21 cellular contexts compared by ENCODE assay signal in genomic region chr13:65293530-65294198, GRCh38.
DNase-seq lines count a peak whose midpoint lies in the region; ATAC-seq and TF ChIP-seq lines count a peak whose summit lies in the region.
"Had no signal": no experiment of that assay in that cellular context is flagged by ENCODE, and none has a peak within 500 bp of the region (broad histone marks: within the 10 kb centered on the region; RNA-seq: fewer than 3 reads in every experiment).

No MANE protein-coding gene starts in this region.

- H3K9ac ChIP-seq in SK-N-SH (no peak overlapping the region), mesendoderm (ENCODE audit: low read length) (no peak overlapping the region), neural cell (ENCODE audit: low read length) (no peak overlapping the region)
- H3K9ac ChIP-seq: BLaER1 had no signal

- H3K18ac ChIP-seq in mesendoderm (ENCODE audit: low read length) = no peak overlapping the region

- 92% methylated on average over 4 of the region's 4 CpGs for WGBS in SK-N-SH (ENCODE audit: low lambda C conversion rate)
- no CpG with 5 or more reads among the region's 4 CpGs for WGBS in mesendoderm (ENCODE audit: extremely low coverage, insufficient coverage, low lambda C conversion rate)

- no peak for TF ChIP-seq RAD21 in SK-N-SH (IDR thresholded peaks at IDR 0.05; ENCODE audit: low read length)
- TF ChIP-seq RAD21 in neural cell (conservative IDR thresholded peaks at IDR 0.05) = no peak

- ATAC-seq in SK-N-SH treated with all-trans-retinoic acid at 6 μM for 48 hours = no peak
- ATAC-seq in GM19395 (IDR thresholded peaks at IDR 0.05; ENCODE audit: unreplicated experiment) = no peak
- ATAC-seq: CD8-positive, alpha-beta T cell; GM12878; GM23338 had no signal

- no peaks in the 10 kb centered on the region for H3K9me3 ChIP-seq in SK-N-SH
- H3K9me3 ChIP-seq in neural cell (ENCODE audit: low read length) = no peaks in the 10 kb centered on the region
- H3K9me3 ChIP-seq: BLaER1, Caco-2, HAP-1 had no signal

- TF ChIP-seq CTCF in SK-N-SH (IDR thresholded peaks at IDR 0.05) (no peak), neural cell (IDR thresholded peaks at IDR 0.05; ENCODE audit: poor library complexity, severe bottlenecking) (no peak)

- no peak overlapping the region for H2AK5ac ChIP-seq in mesendoderm (ENCODE audit: low read length)

- no peaks in the 10 kb centered on the region for H3K79me1 ChIP-seq in mesendoderm (ENCODE audit: low read length)

- H3K23ac ChIP-seq in mesendoderm (ENCODE audit: low read length) = no peak overlapping the region

- H3K56ac ChIP-seq in mesendoderm (ENCODE audit: low read length) = no peak overlapping the region

- H2BK5ac ChIP-seq in mesendoderm (ENCODE audit: low read length) = no peak overlapping the region

- no peak overlapping the region for H3K4me3 ChIP-seq in SK-N-SH (ENCODE audit: low read depth in 2 of 2, low read length in 1 of 2)
- H3K4me3 ChIP-seq in mesendoderm (ENCODE audit: low read length) = no peak overlapping the region
- H3K4me3 ChIP-seq in neural cell (ENCODE audit: low read length) = no peak overlapping the region
- H3K4me3 ChIP-seq: BLaER1, GM12878, GM23338, HAP-1 had no signal

- H3K79me2 ChIP-seq in SK-N-SH (ENCODE audit: insufficient read depth) (no peaks in the 10 kb centered on the region), mesendoderm (ENCODE audit: control insufficient read depth, insufficient read depth, low read length) (no peaks in the 10 kb centered on the region), neural cell (replicated peaks; ENCODE audit: insufficient read depth, low read length) (no peaks in the 10 kb centered on the region)

- no peak overlapping the region for H2BK120ac ChIP-seq in mesendoderm (ENCODE audit: low read depth, low read length)

- 0 out of 2 replicates have a peak overlapping the region, but pooled peaks have one; percentile 17 for H2AFZ ChIP-seq in SK-N-SH (ENCODE audit: low read depth)
- H2AFZ ChIP-seq in neural cell (ENCODE audit: low read depth, low read length) = no peak overlapping the region
- H2AFZ ChIP-seq: GM23338 had no signal

- no peaks in the 10 kb centered on the region for H4K20me1 ChIP-seq in SK-N-SH (ENCODE audit: insufficient read depth)
- H4K20me1 ChIP-seq in neural cell (ENCODE audit: insufficient read depth) = no peaks in the 10 kb centered on the region
- H4K20me1 ChIP-seq: BLaER1 had no signal

- POLR2A ChIA-PET in SK-N-SH (lab: Yijun Ruan, JAX) = no interaction called here

- DNase-seq in SK-N-SH = no peak
- DNase-seq in mesendoderm = peak; percentile 19
- peak; percentile 14 for DNase-seq in superior temporal gyrus (ENCODE audit: extremely low spot score)
- DNase-seq in globus pallidus (ENCODE audit: low spot score) = no peak
- no peak for DNase-seq in NCI-H510A treated with DMSO at 0.1 percent for 48 hours (lab: John Stamatoyannopoulos, UW)
- DNase-seq: Caco-2; CD4-positive, CD25-positive, alpha-beta regulatory T cell; CD8-positive, alpha-beta T cell; DMS153; DMS79; EL; GDM1 had no signal

- no peak overlapping the region for H3K4ac ChIP-seq in mesendoderm (ENCODE audit: low read depth, low read length)

- peaks cover 5% of the 10 kb centered on the region for H3F3A ChIP-seq in SK-N-SH (replicated peaks; ENCODE audit: insufficient read depth)
- H3F3A ChIP-seq in neural cell (ENCODE audit: insufficient read depth, low read length, poor library complexity, severe bottlenecking) = no peaks in the 10 kb centered on the region

- H4K5ac ChIP-seq in mesendoderm (ENCODE audit: low read length) = no peak overlapping the region

- H3K27ac ChIP-seq in SK-N-SH (ENCODE audit: low read depth in 2 of 2, low read length in 1 of 2) = peak overlapping the region in 1 of 2 experiments; percentile 82; a peak in 2 of 4 replicates
- no peak overlapping the region for H3K27ac ChIP-seq in mesendoderm (ENCODE audit: low read depth, low read length)
- H3K27ac ChIP-seq in neural cell (ENCODE audit: low read length) = peak overlapping the region; percentile 51
- H3K27ac ChIP-seq: 22Rv1, BLaER1, C4-2B had no signal

- TF ChIP-seq EP300 in SK-N-SH (IDR thresholded peaks at IDR 0.05; ENCODE audit: borderline replicate concordance in 1 of 2, low read depth in 1 of 2, low read length in 1 of 2) = no peak
- no peak for TF ChIP-seq EP300 in neural cell (conservative IDR thresholded peaks at IDR 0.05; ENCODE audit: poor library complexity, severe bottlenecking)

- H3K27me3 ChIP-seq in SK-N-SH (ENCODE audit: insufficient read depth) (no peaks in the 10 kb centered on the region), mesendoderm (ENCODE audit: insufficient read depth, low read length, poor library complexity) (no peaks in the 10 kb centered on the region), neural cell (ENCODE audit: insufficient read depth, low read depth, low read length) (no peaks in the 10 kb centered on the region)
- H3K27me3 ChIP-seq: BLaER1 had no signal

- H3K4me1 ChIP-seq in SK-N-SH (ENCODE audit: control insufficient read depth in 1 of 2, insufficient read depth in 2 of 2, low read depth in 1 of 2, low read length in 1 of 2) = peaks cover 5 to 10% of the 10 kb centered on the region in 2 experiments
- H3K4me1 ChIP-seq in mesendoderm (ENCODE audit: control insufficient read depth, low read depth, low read length) = no peaks in the 10 kb centered on the region
- H3K4me1 ChIP-seq: BLaER1, Caco-2, HAP-1 had no signal

- no peak overlapping the region for H4K8ac ChIP-seq in mesendoderm (ENCODE audit: low read depth, low read length)

- H3K36me3 ChIP-seq in SK-N-SH (replicated peaks in 1 of 2; ENCODE audit: control insufficient read depth in 1 of 2, insufficient read depth in 2 of 2, low read length in 1 of 2) = peaks cover 0 to 3% of the 10 kb centered on the region in 2 experiments
- no peaks in the 10 kb centered on the region for H3K36me3 ChIP-seq in mesendoderm (ENCODE audit: control insufficient read depth, insufficient read depth, low read length)
- H3K36me3 ChIP-seq in neural cell (ENCODE audit: insufficient read depth, low read length) = no peaks in the 10 kb centered on the region
- H3K36me3 ChIP-seq: BLaER1, HAP-1 had no signal

- no peak overlapping the region for H3K4me2 ChIP-seq in SK-N-SH
- H3K4me2 ChIP-seq in mesendoderm (ENCODE audit: low read length) = no peak overlapping the region
- H3K4me2 ChIP-seq in neural cell (ENCODE audit: low read length) = no peak overlapping the region
- H3K4me2 ChIP-seq: BLaER1, GM23338 had no signal

- H3K9me2 ChIP-seq in SK-N-SH = peaks cover 2% of the 10 kb centered on the region; the same call in 1 of the 2 replicates
- no peaks in the 10 kb centered on the region for H3K9me2 ChIP-seq in neural cell (ENCODE audit: insufficient read depth, low read length)

- CTCF ChIA-PET in SK-N-SH (lab: Yijun Ruan, JAX) = interaction anchor here (0.6 kb wide), 2 partner anchors 50 to 149 kb away, joined by 3 read pairs; no protein-coding TSS in a partner anchor

- no peak overlapping the region for H2BK15ac ChIP-seq in mesendoderm (replicated peaks; ENCODE audit: low read depth)

TF ChIP-seq in SK-N-SH, 30 proteins besides CTCF, POLR2A, EP300 and RAD21 (continues in another document):
- no peak for TF ChIP-seq NRF1 (IDR thresholded peaks at IDR 0.05; ENCODE audit: low read depth, low read length)

TF ChIP-seq in SK-N-SH treated with all-trans-retinoic acid at 6 μM for 48 hours, 23 proteins besides CTCF, POLR2A, EP300 and RAD21 (continues in another document):
- TF ChIP-seq ZNF565 (CRISPR knock-in tag; conservative IDR thresholded peaks at IDR 0.05; ENCODE audit: low read depth) (no peak), POU6F1 (CRISPR knock-in tag; IDR thresholded peaks at IDR 0.05; ENCODE audit: borderline replicate concordance, low read depth) (no peak), CSDC2 (CRISPR knock-in tag; IDR thresholded peaks at IDR 0.05) (no peak), ZFP3 (CRISPR knock-in tag; IDR thresholded peaks at IDR 0.05) (no peak), SNAI2 (CRISPR knock-in tag; IDR thresholded peaks at IDR 0.05) (no peak), OSR1 (CRISPR knock-in tag; IDR thresholded peaks at IDR 0.05) (no peak), ZFP30 (CRISPR knock-in tag; IDR thresholded peaks at IDR 0.05) (no peak), TCF4 (CRISPR knock-in tag; IDR thresholded peaks at IDR 0.05; ENCODE audit: borderline replicate concordance) (no peak)

TF ChIP-seq in neural cell, 6 proteins besides CTCF, POLR2A, EP300 and RAD21:
- TF ChIP-seq MXI1 (conservative IDR thresholded peaks at IDR 0.05; ENCODE audit: poor library complexity, severe bottlenecking) = no peak
- TF ChIP-seq SMC3 (conservative IDR thresholded peaks at IDR 0.05; ENCODE audit: poor library complexity) = no peak
- no peak for TF ChIP-seq REST (IDR thresholded peaks at IDR 0.05; ENCODE audit: borderline replicate concordance)
- no peak for TF ChIP-seq TAF1 (IDR thresholded peaks at IDR 0.05; ENCODE audit: low read depth)
- no peak for TF ChIP-seq EZH2 (IDR thresholded peaks at IDR 0.05; ENCODE audit: borderline replicate concordance, insufficient read depth, low read length, poor library complexity, severe bottlenecking)
- no peak for TF ChIP-seq POLR2AphosphoS5 (IDR thresholded peaks at IDR 0.05)

Comparison
In these comparisons a context has a peak if more than half of its experiments do, and no peak if none do; other contexts are left out.
1. DNase-seq: peak in mesendoderm (single experiment) and superior temporal gyrus (single experiment); none in SK-N-SH (single experiment), globus pallidus (single experiment) and NCI-H510A treated with DMSO at 0.1 percent for 48 hours (single experiment).